ENCODE assay signal across 1 cellular context in genomic region chr2:161160226-161161073, GRCh38.
TF ChIP-seq lines count a peak whose summit lies in the region.

Gene TANK, plus strand, starts transcription at chr2:161160428. Its CDS starts 19,235 bp downstream, at chr2:161179663.

TF ChIP-seq in K562, 482 proteins besides CTCF, POLR2A, EP300 and RAD21 (continued from another document and continues in another):
- TF ChIP-seq ZBTB11 (CRISPR knock-in tag; IDR thresholded peaks at IDR 0.05) (peak; percentile 84 to 97 (median 88); a peak in 5 of 6 replicates), CCAR2 (IDR thresholded peaks at IDR 0.05; ENCODE audit: low read depth, low read length) (no peak), NFYB (IDR thresholded peaks at IDR 0.05; ENCODE audit: extremely low read depth, insufficient read length) (no peak), BACH1 (tag; IDR thresholded peaks at IDR 0.05) (no peak), SIN3A (IDR thresholded peaks at IDR 0.05; ENCODE audit: borderline replicate concordance in 2 of 2, control insufficient read depth in 1 of 2, low read depth in 2 of 2, low read length in 2 of 2) (peak; percentile 82 to 88; a peak in 3 of 4 replicates), ETV5 (CRISPR knock-in tag; IDR thresholded peaks at IDR 0.05; ENCODE audit: low read depth) (peak; percentile 89), MEF2A (IDR thresholded peaks at IDR 0.05; ENCODE audit: control insufficient read depth, low read depth, low read length) (no peak), ZKSCAN3 (CRISPR knock-in tag; IDR thresholded peaks at IDR 0.05) (no peak), TBP (optimal IDR thresholded peaks at IDR 0.05; ENCODE audit: low read depth, low read length) (peak; percentile 99), ZBTB7A (IDR thresholded peaks at IDR 0.05; ENCODE audit: borderline replicate concordance, control insufficient read depth, low read depth, low read length) (peak; percentile 28; the same call in 1 of the 2 replicates), ZNF436 (CRISPR knock-in tag; IDR thresholded peaks at IDR 0.05) (0 out of 2 replicates have a peak, but pooled peaks have one; percentile 58), RFX7 (CRISPR knock-in tag; IDR thresholded peaks at IDR 0.05) (no peak), TAF1 (IDR thresholded peaks at IDR 0.05; ENCODE audit: control insufficient read depth, extremely low read depth, insufficient read depth, low read length, severe bottlenecking) (peak; percentile 100), NFATC3 (IDR thresholded peaks at IDR 0.05) (no peak), CEBPB (tag; IDR thresholded peaks at IDR 0.05) (peak; percentile 100), NR4A1 (CRISPR knock-in tag; IDR thresholded peaks at IDR 0.05) (0 out of 2 replicates have a peak, but pooled peaks have one; percentile 72), NR4A1 (tag; IDR thresholded peaks at IDR 0.05) (peak; percentile 66; the same call in 1 of the 2 replicates), RHOXF2B (CRISPR knock-in tag; conservative IDR thresholded peaks at IDR 0.05) (peak; percentile 65; the same call in 1 of the 2 replicates), ZNF511 (CRISPR knock-in tag; IDR thresholded peaks at IDR 0.05) (peak; percentile 17; the same call in 1 of the 2 replicates), MAFK (IDR thresholded peaks at IDR 0.05; ENCODE audit: low read length) (0 out of 2 replicates have a peak, but pooled peaks have one; percentile 8), JUND (IDR thresholded peaks at IDR 0.05; ENCODE audit: borderline replicate concordance, low read depth, low read length) (peak; percentile 42), JUND (tag; IDR thresholded peaks at IDR 0.05; ENCODE audit: borderline replicate concordance, low read depth, low read length) (peak; percentile 53; the same call in 1 of the 3 replicates), THAP7 (CRISPR knock-in tag; IDR thresholded peaks at IDR 0.05) (no peak), ELK3 (CRISPR knock-in tag; IDR thresholded peaks at IDR 0.05) (peak; percentile 68; the same call in 1 of the 2 replicates), POLR3G (IDR thresholded peaks at IDR 0.05; ENCODE audit: extremely low read depth, insufficient read length, insufficient replicate concordance) (no peak), ZNF347 (CRISPR knock-in tag; IDR thresholded peaks at IDR 0.05; ENCODE audit: low read depth) (no peak), PKNOX1 (IDR thresholded peaks at IDR 0.05) (peak; percentile 40; the same call in 1 of the 2 replicates), SMARCA5 (IDR thresholded peaks at IDR 0.05) (0 out of 2 replicates have a peak, but pooled peaks have one; percentile 15), SRSF3 (IDR thresholded peaks at IDR 0.05; ENCODE audit: insufficient read depth, low read length) (0 out of 2 replicates have a peak, but pooled peaks have one; percentile 82), SIRT6 (IDR thresholded peaks at IDR 0.05; ENCODE audit: low read depth, low read length) (no peak), HCFC1 (IDR thresholded peaks at IDR 0.05; ENCODE audit: low read depth, low read length) (peak; percentile 71), KAT8 (IDR thresholded peaks at IDR 0.05; ENCODE audit: low read depth) (no peak), ZBTB5 (IDR thresholded peaks at IDR 0.05) (no peak), ZKSCAN1 (IDR thresholded peaks at IDR 0.05; ENCODE audit: low read depth, low read length) (0 out of 2 replicates have a peak, but pooled peaks have one; percentile 14), GTF2A2 (tag; IDR thresholded peaks at IDR 0.05) (peak; percentile 92), SAFB (IDR thresholded peaks at IDR 0.05; ENCODE audit: borderline replicate concordance, low read depth, low read length) (peak; percentile 73; the same call in 1 of the 2 replicates), FOXJ2 (tag; IDR thresholded peaks at IDR 0.05) (no peak), CBX5 (IDR thresholded peaks at IDR 0.05; ENCODE audit: borderline replicate concordance, low read depth) (0 out of 2 replicates have a peak, but pooled peaks have one; percentile 55), NONO (IDR thresholded peaks at IDR 0.05; ENCODE audit: low read depth in 2 of 2, low read length in 1 of 2) (0 out of 4 replicates have a peak, but pooled peaks of 1 of the 2 experiments have one; percentile 36), HMG20B (CRISPR knock-in tag; IDR thresholded peaks at IDR 0.05) (no peak), ZBED1 (IDR thresholded peaks at IDR 0.05) (no peak), KAT7 (CRISPR knock-in tag; IDR thresholded peaks at IDR 0.05; ENCODE audit: borderline replicate concordance) (no peak; the same call in 1 of the 2 replicates), XRCC5 (IDR thresholded peaks at IDR 0.05; ENCODE audit: low read depth, low read length) (no peak), C11orf30 (IDR thresholded peaks at IDR 0.05; ENCODE audit: low read depth) (peak; percentile 79), ASH1L (IDR thresholded peaks at IDR 0.05; ENCODE audit: borderline replicate concordance, low read depth, partially characterized antibody) (peak; percentile 14), FOXA3 (CRISPR knock-in tag; conservative IDR thresholded peaks at IDR 0.05 in 1 of 2, IDR thresholded peaks at IDR 0.05 in 1 of 2) (no peak), NR2C1 (IDR thresholded peaks at IDR 0.05) (peak; percentile 98), NR2C1 (tag; IDR thresholded peaks at IDR 0.05) (peak; percentile 98), ELF1 (tag; IDR thresholded peaks at IDR 0.05) (peak; percentile 91), RFX5 (IDR thresholded peaks at IDR 0.05; ENCODE audit: low read depth, low read length) (no peak), CXXC5 (CRISPR knock-in tag; IDR thresholded peaks at IDR 0.05) (peak; percentile 76), TFAM (CRISPR knock-in tag; conservative IDR thresholded peaks at IDR 0.05) (no peak), MTA3 (IDR thresholded peaks at IDR 0.05; ENCODE audit: borderline replicate concordance) (peak; percentile 84), DDX20 (tag; IDR thresholded peaks at IDR 0.05; ENCODE audit: low read depth) (no peak), ZNF395 (CRISPR knock-in tag; IDR thresholded peaks at IDR 0.05) (peak; percentile 76), ATF4 (CRISPR knock-in tag; IDR thresholded peaks at IDR 0.05) (peak; percentile 62; the same call in 1 of the 2 replicates), ARID2 (IDR thresholded peaks at IDR 0.05) (0 out of 2 replicates have a peak, but pooled peaks have one; percentile 37), BRCA1 (IDR thresholded peaks at IDR 0.05) (no peak), BRCA1 (CRISPR knock-in tag; IDR thresholded peaks at IDR 0.05) (no peak), MBD2 (IDR thresholded peaks at IDR 0.05; ENCODE audit: borderline replicate concordance, low read depth) (peak; percentile 84), PTRF (tag; IDR thresholded peaks at IDR 0.05) (no peak), ZNF324 (CRISPR knock-in tag; IDR thresholded peaks at IDR 0.05) (peak; percentile 10; the same call in 1 of the 2 replicates), TCF7 (IDR thresholded peaks at IDR 0.05; ENCODE audit: borderline replicate concordance) (no peak), L3MBTL2 (IDR thresholded peaks at IDR 0.05) (peak; percentile 35; the same call in 1 of the 2 replicates), NELFE (IDR thresholded peaks at IDR 0.05; ENCODE audit: insufficient read depth, insufficient read length) (peak; percentile 34)
